9 cellular contexts compared by ENCODE assay signal in genomic region chr3:127738192-127738840, GRCh38.
DNase-seq lines count a peak whose midpoint lies in the region; ATAC-seq and TF ChIP-seq lines count a peak whose summit lies in the region.
"Had no signal": no experiment of that assay in that cellular context is flagged by ENCODE, and none has a peak within 500 bp of the region (broad histone marks: within the 10 kb centered on the region; RNA-seq: fewer than 3 reads in every experiment).

No MANE protein-coding gene starts in this region.

- ATAC-seq in stimulated activated memory B cell treated with anti-CD40 and anti-IgM and Interleukin-4, amounts not matched to agents 10 μg/mL and 1 μg/mL and 100 μg/mL, for 72 hours = no peak
- ATAC-seq in GM21423 (IDR thresholded peaks at IDR 0.05; ENCODE audit: unreplicated experiment) = no peak
- ATAC-seq in CD4-positive, alpha-beta T cell (ENCODE audit: poor library complexity) = no peak

- no peaks in the 10 kb centered on the region for H3K9me3 ChIP-seq in WERI-Rb-1 (ENCODE audit: severe bottlenecking)
- H3K9me3 ChIP-seq in left ventricle myocardium inferior (replicated peaks) = no peaks in the 10 kb centered on the region
- no peaks in the 10 kb centered on the region for H3K9me3 ChIP-seq in CD4-positive, alpha-beta T cell (ENCODE audit: control insufficient read depth, low read length)

- peaks cover 5% of the 10 kb centered on the region; the same call in 1 of the 2 replicates for H3K27me3 Mint-ChIP-seq in HFFc6 (ENCODE audit: insufficient read depth)
- no peaks in the 10 kb centered on the region for H3K27me3 Mint-ChIP-seq in stimulated activated memory B cell treated with anti-CD40 and anti-IgM and Interleukin-4, amounts not matched to agents 10 μg/mL and 1 μg/mL and 100 μg/mL, for 72 hours
- peaks cover 8% of the 10 kb centered on the region for H3K27me3 Mint-ChIP-seq in CD4-positive, alpha-beta T cell

- peak overlapping the region; percentile 80 for H3K27ac Mint-ChIP-seq in HFFc6
- peak overlapping the region; percentile 27 for H3K27ac Mint-ChIP-seq in stimulated activated memory B cell treated with anti-CD40 and anti-IgM and Interleukin-4, amounts not matched to agents 10 μg/mL and 1 μg/mL and 100 μg/mL, for 72 hours
- H3K27ac Mint-ChIP-seq in CD4-positive, alpha-beta T cell = no peak overlapping the region

- intact Hi-C loops in left ventricle myocardium inferior (cut with micrococcal nuclease) = no loop called here
- intact Hi-C loops in CD4-positive, alpha-beta T cell (cut with DNase I, micrococcal nuclease) = no loop called here

- H3K36me3 ChIP-seq in WERI-Rb-1 = no peaks in the 10 kb centered on the region
- H3K36me3 ChIP-seq in left ventricle myocardium inferior = no peaks in the 10 kb centered on the region

- peaks cover 100% of the 10 kb centered on the region for H3K4me1 ChIP-seq in left ventricle myocardium inferior

- H3K4me3 ChIP-seq in WERI-Rb-1 (ENCODE audit: low read depth, low read length) (no peak overlapping the region), left ventricle myocardium inferior (peak overlapping the region; percentile 15)

- no peaks in the 10 kb centered on the region for H3K27me3 ChIP-seq in WERI-Rb-1 (ENCODE audit: insufficient read depth, low read depth, severe bottlenecking)
- H3K27me3 ChIP-seq in left ventricle myocardium inferior (ENCODE audit: low read depth) = no peaks in the 10 kb centered on the region
- no peaks in the 10 kb centered on the region for H3K27me3 ChIP-seq in CD4-positive, alpha-beta T cell (ENCODE audit: control insufficient read depth, insufficient read depth, low read length)

- TF ChIP-seq CTCF in HFFc6 (IDR thresholded peaks at IDR 0.05) = no peak
- TF ChIP-seq CTCF in WERI-Rb-1 (IDR thresholded peaks at IDR 0.05; ENCODE audit: low read depth, low read length) = no peak
- TF ChIP-seq CTCF in left ventricle myocardium inferior (IDR thresholded peaks at IDR 0.05; ENCODE audit: borderline replicate concordance) = no peak
- no peak for TF ChIP-seq CTCF in CD4-positive, alpha-beta T cell (IDR thresholded peaks at IDR 0.05)

- POLR2A ChIA-PET in CD4-positive, alpha-beta T cell (lab: Charles Lee) = no interaction called here

- 0 out of 2 replicates have a peak, but pooled peaks cover 7% of the 10 kb centered on the region for H3K36me3 Mint-ChIP-seq in HFFc6 (ENCODE audit: low read depth)
- H3K36me3 Mint-ChIP-seq in stimulated activated memory B cell treated with anti-CD40 and anti-IgM and Interleukin-4, amounts not matched to agents 10 μg/mL and 1 μg/mL and 100 μg/mL, for 72 hours = peaks cover 33% of the 10 kb centered on the region
- H3K36me3 Mint-ChIP-seq in CD4-positive, alpha-beta T cell (ENCODE audit: low read depth) = no peaks in the 10 kb centered on the region

- CTCF ChIA-PET in CD4-positive, alpha-beta T cell (lab: Charles Lee) = no interaction called here

- DNase-seq in HFFc6 (peak; percentile 66), WERI-Rb-1 (peak; percentile 22), left ventricle myocardium inferior (no peak), NCI-H2107 (lab: John Stamatoyannopoulos, UW) (no peak)
- no peak for DNase-seq in stimulated activated CD4-positive, alpha-beta T cell treated with anti-CD3 and anti-CD28 coated beads, Interleukin-4, amount 100 ng/mL, for 24 hours
- no peak for DNase-seq in CD4-positive, alpha-beta T cell
- DNase-seq: activated CD8-positive, alpha-beta memory T cell treated with anti-CD3 and anti-CD28 coated beads for 24 hours had no signal

- H3K27ac ChIP-seq in WERI-Rb-1 (peak overlapping the region; percentile 23; the same call in 1 of the 2 replicates), left ventricle myocardium inferior (replicated peaks) (peak overlapping the region; percentile 96)
- no peak overlapping the region for H3K27ac ChIP-seq in CD4-positive, alpha-beta T cell (ENCODE audit: low read depth, low read length)

- H3K9me3 Mint-ChIP-seq in HFFc6 = no peaks in the 10 kb centered on the region
- H3K9me3 Mint-ChIP-seq in stimulated activated memory B cell treated with anti-CD40 and anti-IgM and Interleukin-4, amounts not matched to agents 10 μg/mL and 1 μg/mL and 100 μg/mL, for 72 hours = no peaks in the 10 kb centered on the region
- no peaks in the 10 kb centered on the region for H3K9me3 Mint-ChIP-seq in CD4-positive, alpha-beta T cell

- peak overlapping the region; percentile 56 for H3K4me3 Mint-ChIP-seq in HFFc6
- no peak overlapping the region for H3K4me3 Mint-ChIP-seq in stimulated activated memory B cell treated with anti-CD40 and anti-IgM and Interleukin-4, amounts not matched to agents 10 μg/mL and 1 μg/mL and 100 μg/mL, for 72 hours
- no peak overlapping the region for H3K4me3 Mint-ChIP-seq in CD4-positive, alpha-beta T cell

- peaks cover 76% of the 10 kb centered on the region for H3K4me1 Mint-ChIP-seq in HFFc6 (ENCODE audit: low read depth)
- peaks cover 35% of the 10 kb centered on the region for H3K4me1 Mint-ChIP-seq in stimulated activated memory B cell treated with anti-CD40 and anti-IgM and Interleukin-4, amounts not matched to agents 10 μg/mL and 1 μg/mL and 100 μg/mL, for 72 hours
- H3K4me1 Mint-ChIP-seq in CD4-positive, alpha-beta T cell (ENCODE audit: low read depth) = no peaks in the 10 kb centered on the region

Comparison
In these comparisons a context has a peak if more than half of its experiments do, and no peak if none do; other contexts are left out.
1. DNase-seq: peak in HFFc6 (single experiment) and WERI-Rb-1 (single experiment); none in left ventricle myocardium inferior (single experiment), NCI-H2107 (single experiment), stimulated activated CD4-positive, alpha-beta T cell treated with anti-CD3 and anti-CD28 coated beads, Interleukin-4, amount 100 ng/mL, for 24 hours (single experiment) and CD4-positive, alpha-beta T cell (0 of 10).